Comparison of ENCODE assay signal across 1 cellular context in genomic region chr5:76178913-76179312, GRCh38.
A peak's percentile ranks its signal among the peaks of the same experiment; 100 is the strongest.
TF ChIP-seq lines count a peak whose summit lies in the region.

No MANE protein-coding gene starts in this region.

TF ChIP-seq in GM12878, 131 proteins besides CTCF, POLR2A, EP300 and RAD21 (continued from another document):
- no peak for TF ChIP-seq ZBTB40 (IDR thresholded peaks at IDR 0.05; ENCODE audit: borderline replicate concordance)
- TF ChIP-seq IKZF1 (conservative IDR thresholded peaks at IDR 0.05), result no peak
- TF ChIP-seq MLLT1 (IDR thresholded peaks at IDR 0.05), result no peak
- TF ChIP-seq CHD2 (IDR thresholded peaks at IDR 0.05; ENCODE audit: borderline replicate concordance, low read depth, low read length), result no peak
- no peak for TF ChIP-seq MYB (IDR thresholded peaks at IDR 0.05; ENCODE audit: borderline replicate concordance, low read depth, low read length)
- no peak for TF ChIP-seq ZNF24 (IDR thresholded peaks at IDR 0.05)
- TF ChIP-seq NR2C1 (IDR thresholded peaks at IDR 0.05), result no peak
- TF ChIP-seq HSF1 (IDR thresholded peaks at IDR 0.05; ENCODE audit: low read depth, low read length), result no peak
- no peak for TF ChIP-seq RELA (IDR thresholded peaks at IDR 0.05; ENCODE audit: borderline replicate concordance, partially characterized antibody)
- TF ChIP-seq SREBF2 (IDR thresholded peaks at IDR 0.05; ENCODE audit: low read length), result no peak
- TF ChIP-seq ZBTB11 (CRISPR knock-in tag; IDR thresholded peaks at IDR 0.05), result no peak
- TF ChIP-seq SUZ12 (IDR thresholded peaks at IDR 0.05; ENCODE audit: unreplicated experiment), result no peak
- no peak for TF ChIP-seq MAX (IDR thresholded peaks at IDR 0.05; ENCODE audit: low read depth, low read length)
- TF ChIP-seq KAT2A (conservative IDR thresholded peaks at IDR 0.05; ENCODE audit: control insufficient read depth, low read depth, low read length), result no peak
- TF ChIP-seq RUNX3 (IDR thresholded peaks at IDR 0.05; ENCODE audit: low read length), result peak; percentile 89
- TF ChIP-seq MYC (IDR thresholded peaks at IDR 0.05; ENCODE audit: insufficient read depth, insufficient read length, insufficient replicate concordance, low read length, severe bottlenecking), result no peak
- TF ChIP-seq RBBP5 (conservative IDR thresholded peaks at IDR 0.05), result no peak
